Comparison of ENCODE assay signal across 25 cellular contexts in genomic region chr18:24447961-24448360, GRCh38. TPM values are rescaled to one million over a fixed set of nuclear protein-coding genes. Genes with fewer than 3 reads are reported as not detected.
DNase-seq lines count a peak whose midpoint lies in the region; ATAC-seq and TF ChIP-seq lines count a peak whose summit lies in the region.
"Had no signal": no experiment of that assay in that cellular context is flagged by ENCODE, and none has a peak within 500 bp of the region (broad histone marks: within the 10 kb centered on the region; RNA-seq: fewer than 3 reads in every experiment).

No MANE protein-coding gene starts in this region.

- H3K4me3 Mint-ChIP-seq in T-helper 17 cell, result no peak overlapping the region
- H3K4me3 Mint-ChIP-seq: CD14-positive monocyte; CD4-positive, alpha-beta memory T cell; CD4-positive, CD25-positive, alpha-beta regulatory T cell; CD8-positive, alpha-beta memory T cell had no signal

- peaks cover 7% of the 10 kb centered on the region for H3K4me1 Mint-ChIP-seq in T-helper 17 cell
- H3K4me1 Mint-ChIP-seq: CD4-positive, alpha-beta memory T cell; CD8-positive, alpha-beta memory T cell had no signal

- TF ChIP-seq CTCF in Loucy (conservative IDR thresholded peaks at IDR 0.05; ENCODE audit: low read length), result no peak
- no peak for TF ChIP-seq CTCF in RWPE1 (conservative IDR thresholded peaks at IDR 0.05; ENCODE audit: low read depth)

- CTCF ChIA-PET in RWPE1 (lab: Yijun Ruan, JAX), result interaction anchor here (0.7 kb wide), 1 partner anchor 40 kb away, joined by 3 read pairs; no protein-coding TSS in a partner anchor

- DNase-seq in T-helper 17 cell (no peak), putamen (ENCODE audit: low spot score) (peak; percentile 28), RWPE1 (ENCODE audit: low spot score) (no peak)
- no peak for DNase-seq in stimulated activated CD4-positive, alpha-beta T cell treated with anti-CD3 and anti-CD28 coated beads, Interleukin-4, amount 100 ng/mL, for 24 hours
- DNase-seq: 8988T; ACHN; BE2C; C1 segment of cervical spinal cord; CD4-positive, alpha-beta memory T cell; CD4-positive, CD25-positive, alpha-beta regulatory T cell; CD8-positive, alpha-beta memory T cell; COR-L47; DMS 273 treated with DMSO at 0.1 percent for 48 hours; DMS153; DMS53; DMS79; DND-41; EL; GDM1 had no signal

- no peaks in the 10 kb centered on the region for H3K27me3 ChIP-seq in Loucy (ENCODE audit: insufficient read depth, low read length, poor library complexity, severe bottlenecking)
- H3K27me3 ChIP-seq: BE2C, BLaER1 had no signal

- no peak overlapping the region for H3K27ac ChIP-seq in RWPE1
- H3K27ac ChIP-seq: BLaER1 had no signal

- no peaks in the 10 kb centered on the region for H3K79me2 ChIP-seq in Loucy (ENCODE audit: insufficient read depth, low read length)

- H3K9me3 ChIP-seq in Loucy (ENCODE audit: insufficient read depth, low read depth, low read length), result no peaks in the 10 kb centered on the region
- H3K9me3 ChIP-seq in T-helper 17 cell (ENCODE audit: control insufficient read depth, low read length, poor library complexity, severe bottlenecking), result no peaks in the 10 kb centered on the region
- H3K9me3 ChIP-seq: BE2C, BLaER1 had no signal

- POLR2A ChIA-PET in RWPE1 (lab: Yijun Ruan, JAX; ENCODE audit: low non-redundant PET), result no interaction called here

- peak overlapping the region; percentile 11 for H3K27ac Mint-ChIP-seq in T-helper 17 cell
- H3K27ac Mint-ChIP-seq: CD14-positive monocyte; CD4-positive, alpha-beta memory T cell; CD4-positive, CD25-positive, alpha-beta regulatory T cell; CD8-positive, alpha-beta memory T cell had no signal

- H4K20me1 ChIP-seq in Loucy (ENCODE audit: insufficient read depth, low read length, poor library complexity, severe bottlenecking), result no peaks in the 10 kb centered on the region
- H4K20me1 ChIP-seq: BLaER1 had no signal

- peaks cover 14% of the 10 kb centered on the region for H3K36me3 Mint-ChIP-seq in T-helper 17 cell (ENCODE audit: low read depth)

- no peaks in the 10 kb centered on the region for H3K27me3 Mint-ChIP-seq in T-helper 17 cell
- H3K27me3 Mint-ChIP-seq: CD4-positive, alpha-beta memory T cell; CD4-positive, CD25-positive, alpha-beta regulatory T cell; CD8-positive, alpha-beta memory T cell had no signal

- no peak overlapping the region for H3K9ac ChIP-seq in Loucy (ENCODE audit: low read depth, low read length, poor library complexity, severe bottlenecking)
- H3K9ac ChIP-seq: BLaER1 had no signal

- no peaks in the 10 kb centered on the region for H3F3A ChIP-seq in Loucy (ENCODE audit: low read depth)

- no peaks in the 10 kb centered on the region for H3K9me2 ChIP-seq in Loucy (replicated peaks; ENCODE audit: low read depth, low read length)

- H3K36me3 ChIP-seq in Loucy (ENCODE audit: insufficient read depth, low read length), result no peaks in the 10 kb centered on the region
- H3K36me3 ChIP-seq: BE2C, BLaER1 had no signal

- H3K4me2 ChIP-seq in Loucy (ENCODE audit: low read depth, low read length, poor library complexity, severe bottlenecking), result no peak overlapping the region
- H3K4me2 ChIP-seq: BLaER1 had no signal

- H3K4me3 ChIP-seq in Loucy (ENCODE audit: low read length, poor library complexity, severe bottlenecking), result no peak overlapping the region
- H3K4me3 ChIP-seq: BLaER1, GM12878 had no signal

- peak overlapping the region; percentile 4; the same call in 1 of the 2 replicates for H2AFZ ChIP-seq in Loucy (ENCODE audit: low read length)

- no peak for ATAC-seq in T-helper 17 cell
- ATAC-seq: GM12878 had no signal

- peaks cover 24% of the 10 kb centered on the region for H3K4me1 ChIP-seq in Loucy (ENCODE audit: insufficient read depth, low read length, poor library complexity, severe bottlenecking)
- H3K4me1 ChIP-seq: BE2C had no signal

RNA-seq across cellular contexts. Expression of gene HRH4, which starts 12.5 kb away (rescaled TPM):
- 1 to 10 TPM; 3.2 to 8.5 TPM for total RNA-seq in T-helper 17 cell
- total RNA-seq: CD8-positive, alpha-beta memory T cell; Daoy; G401; GM12878 had no signal

RNA-seq across cellular contexts. Expression of gene IMPACT, which starts 21.5 kb away (rescaled TPM):
- 10 to 100 TPM; 15.2 to 16.4 TPM for total RNA-seq in T-helper 17 cell

RNA-seq across cellular contexts. Expression of gene OSBPL1A, which starts 50.3 kb away (rescaled TPM):
- total RNA-seq in T-helper 17 cell, result 1 to 10 TPM; 6.8 to 7.1 TPM
